1 cellular context compared by ENCODE assay signal in genomic region chr1:200890818-200891773, GRCh38.
TF ChIP-seq lines count a peak whose summit lies in the region.

No MANE protein-coding gene starts in this region.

TF ChIP-seq in HepG2, 621 proteins besides CTCF, POLR2A, EP300 and RAD21 (continued from another document and continues in another):
- TF ChIP-seq ZNF589 (CRISPR knock-in tag; conservative IDR thresholded peaks at IDR 0.05) (0 out of 2 replicates have a peak, but pooled peaks have one; percentile 29), TSC22D2 (CRISPR knock-in tag; IDR thresholded peaks at IDR 0.05; ENCODE audit: borderline replicate concordance) (0 out of 2 replicates have a peak, but pooled peaks have one; percentile 16), ZNF503 (CRISPR knock-in tag; IDR thresholded peaks at IDR 0.05) (peak; percentile 11; the same call in 1 of the 2 replicates), IRX3 (CRISPR knock-in tag; IDR thresholded peaks at IDR 0.05; ENCODE audit: borderline replicate concordance, low read depth) (0 out of 2 replicates have a peak, but pooled peaks have one; percentile 19), ZNF644 (CRISPR knock-in tag; IDR thresholded peaks at IDR 0.05; ENCODE audit: low read depth) (peak; percentile 13; the same call in 1 of the 2 replicates), NKX3-1 (CRISPR knock-in tag; IDR thresholded peaks at IDR 0.05) (peak; percentile 45; the same call in 1 of the 2 replicates), NR2F6 (IDR thresholded peaks at IDR 0.05) (no peak), NR2F6 (CRISPR knock-in tag; IDR thresholded peaks at IDR 0.05) (0 out of 2 replicates have a peak, but pooled peaks have one; percentile 3), ETS1 (CRISPR knock-in tag; IDR thresholded peaks at IDR 0.05) (no peak), PPARG (CRISPR knock-in tag; conservative IDR thresholded peaks at IDR 0.05) (peak; percentile 42; the same call in 1 of the 2 replicates), ZBTB43 (CRISPR knock-in tag; conservative IDR thresholded peaks at IDR 0.05) (peak; percentile 32; the same call in 1 of the 2 replicates), TCF12 (IDR thresholded peaks at IDR 0.05) (no peak), TCF12 (CRISPR knock-in tag; IDR thresholded peaks at IDR 0.05) (no peak), MTA1 (CRISPR knock-in tag; IDR thresholded peaks at IDR 0.05; ENCODE audit: borderline replicate concordance) (no peak), KDM2A (CRISPR knock-in tag; IDR thresholded peaks at IDR 0.05; ENCODE audit: borderline replicate concordance, low read depth) (peak; percentile 63), SMAD3 (CRISPR knock-in tag; IDR thresholded peaks at IDR 0.05) (no peak), FIP1L1 (IDR thresholded peaks at IDR 0.05; ENCODE audit: borderline replicate concordance, insufficient read depth, low read depth, low read length) (0 out of 2 replicates have a peak, but pooled peaks have one; percentile 19), ZNF234 (CRISPR knock-in tag; conservative IDR thresholded peaks at IDR 0.05) (peak; percentile 52; the same call in 1 of the 2 replicates), ZSCAN9 (CRISPR knock-in tag; IDR thresholded peaks at IDR 0.05; ENCODE audit: borderline replicate concordance) (0 out of 2 replicates have a peak, but pooled peaks have one; percentile 30), ZNF354B (CRISPR knock-in tag; IDR thresholded peaks at IDR 0.05) (no peak), ZBTB46 (CRISPR knock-in tag; IDR thresholded peaks at IDR 0.05; ENCODE audit: borderline replicate concordance) (peak; percentile 82; the same call in 1 of the 2 replicates), NRL (CRISPR knock-in tag; IDR thresholded peaks at IDR 0.05; ENCODE audit: borderline replicate concordance) (no peak; the same call in 1 of the 2 replicates), ZNF614 (CRISPR knock-in tag; IDR thresholded peaks at IDR 0.05; ENCODE audit: borderline replicate concordance) (0 out of 2 replicates have a peak, but pooled peaks have one; percentile 17), ZFP91 (CRISPR knock-in tag; IDR thresholded peaks at IDR 0.05; ENCODE audit: borderline replicate concordance) (no peak; the same call in 1 of the 2 replicates), AGO2 (optimal IDR thresholded peaks at IDR 0.05; ENCODE audit: low read depth, low read length) (peak; percentile 66), ZNF788 (CRISPR knock-in tag; IDR thresholded peaks at IDR 0.05; ENCODE audit: borderline replicate concordance) (peak; percentile 34; the same call in 1 of the 2 replicates), ZFP82 (CRISPR knock-in tag; IDR thresholded peaks at IDR 0.05; ENCODE audit: borderline replicate concordance) (peak; percentile 68; the same call in 1 of the 2 replicates), ZBTB44 (CRISPR knock-in tag; IDR thresholded peaks at IDR 0.05) (0 out of 2 replicates have a peak, but pooled peaks have one; percentile 5), ARNT2 (CRISPR knock-in tag; IDR thresholded peaks at IDR 0.05; ENCODE audit: low read depth) (0 out of 2 replicates have a peak, but pooled peaks have one; percentile 14), THAP9 (CRISPR knock-in tag; IDR thresholded peaks at IDR 0.05; ENCODE audit: borderline replicate concordance) (0 out of 2 replicates have a peak, but pooled peaks have one; percentile 69), RNF219 (CRISPR knock-in tag; IDR thresholded peaks at IDR 0.05) (no peak), SALL1 (CRISPR knock-in tag; IDR thresholded peaks at IDR 0.05) (peak; percentile 2; the same call in 1 of the 2 replicates), ZNF607 (CRISPR knock-in tag; IDR thresholded peaks at IDR 0.05; ENCODE audit: borderline replicate concordance) (peak; percentile 65), ZNF710 (CRISPR knock-in tag; IDR thresholded peaks at IDR 0.05; ENCODE audit: borderline replicate concordance) (0 out of 2 replicates have a peak, but pooled peaks have one; percentile 38), ZBTB39 (CRISPR knock-in tag; IDR thresholded peaks at IDR 0.05) (no peak), ZNF558 (CRISPR knock-in tag; IDR thresholded peaks at IDR 0.05; ENCODE audit: borderline replicate concordance) (0 out of 2 replicates have a peak, but pooled peaks have one; percentile 38), ZNF747 (CRISPR knock-in tag; IDR thresholded peaks at IDR 0.05; ENCODE audit: borderline replicate concordance) (peak; percentile 65; the same call in 1 of the 2 replicates), SPEN (CRISPR knock-in tag; IDR thresholded peaks at IDR 0.05; ENCODE audit: low read depth) (0 out of 2 replicates have a peak, but pooled peaks have one; percentile 29)
